9 cellular contexts compared by ENCODE assay signal in genomic region chr11:47553417-47553746, GRCh38. TPM values are rescaled to one million over a fixed set of nuclear protein-coding genes. Genes with fewer than 3 reads are reported as not detected.
DNase-seq lines count a peak whose midpoint lies in the region; ATAC-seq and TF ChIP-seq lines count a peak whose summit lies in the region.
"Had no signal": no experiment of that assay in that cellular context is flagged by ENCODE, and none has a peak within 500 bp of the region (broad histone marks: within the 10 kb centered on the region; RNA-seq: fewer than 3 reads in every experiment).

No MANE protein-coding gene starts in this region.

- H3K4me3 ChIP-seq in HUES6 (ENCODE audit: low read depth, low read length): peak overlapping the region; percentile 97
- H3K4me3 ChIP-seq in lower lobe of right lung: peak overlapping the region; percentile 96
- H3K4me3 ChIP-seq in urinary bladder (ENCODE audit: low read depth, low read length): peak overlapping the region; percentile 37

- H3K27ac ChIP-seq in CD4-positive, alpha-beta T cell (ENCODE audit: low read depth, low read length): no peak overlapping the region
- no peak overlapping the region for H3K27ac ChIP-seq in HUES6 (ENCODE audit: low read depth, low read length)
- H3K27ac ChIP-seq in lower lobe of right lung: peak overlapping the region; percentile 91
- H3K27ac ChIP-seq in urinary bladder (ENCODE audit: low read depth): no peak overlapping the region

- H3K36me3 ChIP-seq in HUES6 (ENCODE audit: control insufficient read depth, insufficient read depth, low read length) (peaks cover 13% of the 10 kb centered on the region; the same call in 1 of the 2 replicates), lower lobe of right lung (no peaks in the 10 kb centered on the region), urinary bladder (ENCODE audit: insufficient read depth) (no peaks in the 10 kb centered on the region)

- CTCF ChIA-PET in CD4-positive, alpha-beta T cell (lab: Charles Lee): interaction anchor here (0.6 to 4.3 kb wide), 16 partner anchors 12 to 448 kb away, joined by 3 to 31 read pairs (median 4); partner anchors contain the start of genes KBTBD4, NDUFS3, PSMC3 and PTPMT1

- peaks cover 10% of the 10 kb centered on the region for H3K4me1 ChIP-seq in HUES6 (ENCODE audit: control insufficient read depth, insufficient read depth, low read length)
- H3K4me1 ChIP-seq in lower lobe of right lung: peaks cover 33% of the 10 kb centered on the region
- H3K4me1 ChIP-seq in urinary bladder (ENCODE audit: insufficient read depth): peaks cover 2% of the 10 kb centered on the region

- intact Hi-C loops in CD4-positive, alpha-beta T cell (cut with DNase I, micrococcal nuclease): loop anchor here (1.0 to 10.0 kb wide), 8 partner anchors 25 to 1706 kb away; partner anchors contain the start of genes ARFGAP2 (in 1 of the 2), CRY2 (in 1 of the 2), FNBP4 (in 1 of the 2) and KBTBD4 (in 1 of the 2)
- intact Hi-C loops in lower lobe of right lung (cut with DNase I): no loop called here

- 9% methylated on average over 9 of the region's 9 CpGs for WGBS in urinary bladder

- H3K9me3 ChIP-seq in CD4-positive, alpha-beta T cell (ENCODE audit: control insufficient read depth, low read length): no peaks in the 10 kb centered on the region
- H3K9me3 ChIP-seq in HUES6 (ENCODE audit: control insufficient read depth, insufficient read depth, low read depth, low read length) (no peaks in the 10 kb centered on the region), lower lobe of right lung (no peaks in the 10 kb centered on the region)

- ATAC-seq in CD4-positive, alpha-beta T cell (ENCODE audit: poor library complexity): peak; percentile 8
- peak; percentile 15 for ATAC-seq in GM21390 (IDR thresholded peaks at IDR 0.05; ENCODE audit: unreplicated experiment)
- ATAC-seq in lower lobe of right lung: peak; percentile 35 to 42

- no peaks in the 10 kb centered on the region for H3K27me3 ChIP-seq in CD4-positive, alpha-beta T cell (ENCODE audit: control insufficient read depth, insufficient read depth, low read length)
- no peaks in the 10 kb centered on the region for H3K27me3 ChIP-seq in HUES6 (ENCODE audit: control insufficient read depth, insufficient read depth, low read length)
- no peaks in the 10 kb centered on the region for H3K27me3 ChIP-seq in lower lobe of right lung (ENCODE audit: low read depth)

- peaks cover 48% of the 10 kb centered on the region for H3K4me1 Mint-ChIP-seq in CD4-positive, alpha-beta T cell (ENCODE audit: low read depth)
- H3K4me1 Mint-ChIP-seq in brain: peaks cover 42% of the 10 kb centered on the region

- peak overlapping the region; percentile 98 for H3K27ac Mint-ChIP-seq in CD4-positive, alpha-beta T cell
- peak overlapping the region; percentile 90 to 98 (median 96) for H3K27ac Mint-ChIP-seq in brain

- peak overlapping the region; percentile 66 for H3K9ac ChIP-seq in HUES6 (ENCODE audit: low read length)

- peak overlapping the region; percentile 98 for H3K4me3 Mint-ChIP-seq in CD4-positive, alpha-beta T cell
- H3K4me3 Mint-ChIP-seq in brain: peak overlapping the region; percentile 89 to 100 (median 91)

- H3K27me3 Mint-ChIP-seq in CD4-positive, alpha-beta T cell: no peaks in the 10 kb centered on the region
- peaks cover 12% of the 10 kb centered on the region for H3K27me3 Mint-ChIP-seq in brain

- H3K36me3 Mint-ChIP-seq in CD4-positive, alpha-beta T cell (ENCODE audit: low read depth): peaks cover 24% of the 10 kb centered on the region
- peaks cover 25% of the 10 kb centered on the region for H3K36me3 Mint-ChIP-seq in brain

- no peak for TF ChIP-seq CTCF in CD4-positive, alpha-beta T cell (IDR thresholded peaks at IDR 0.05)
- TF ChIP-seq CTCF in brain (conservative IDR thresholded peaks at IDR 0.05) (peak; percentile 50 to 64), lower lobe of right lung (IDR thresholded peaks at IDR 0.05) (peak; percentile 35)

- peak in 1 of 10 experiments; percentile 5 for DNase-seq in CD4-positive, alpha-beta T cell
- DNase-seq in lower lobe of right lung (no peak), occipital lobe (lab: John Stamatoyannopoulos, UW) (no peak), mesenteric fat pad (ENCODE audit: low spot score) (no peak)

- POLR2A ChIA-PET in CD4-positive, alpha-beta T cell (lab: Charles Lee): interaction anchor here (0.6 to 2.9 kb wide), 7 partner anchors 12 to 46 kb away, joined by 3 to 38 read pairs (median 4); partner anchors contain the start of genes KBTBD4, NDUFS3 and PTPMT1

- no peaks in the 10 kb centered on the region for H3K9me3 Mint-ChIP-seq in CD4-positive, alpha-beta T cell
- peaks cover 0 to 4% (median 0%) of the 10 kb centered on the region in 5 experiments for H3K9me3 Mint-ChIP-seq in brain

RNA-seq across cellular contexts. Expression of gene CELF1, which starts 0.5 kb away (rescaled TPM):
- 100 to 1,000 TPM; 103 to 111 TPM for total RNA-seq in CD4-positive, alpha-beta T cell
- 47.2 TPM for polyA plus RNA-seq in brain (ENCODE audit: insufficient read depth, low read depth, low replicate concordance)
- total RNA-seq in lower lobe of right lung: 105 TPM
- total RNA-seq in urinary bladder: 125 TPM
- 35.2 TPM for polyA plus RNA-seq in urinary bladder
- total RNA-seq in occipital lobe: 246 TPM
- 127 TPM for total RNA-seq in mesenteric fat pad

RNA-seq across cellular contexts. Expression of gene PTPMT1, which starts 12.0 kb away (rescaled TPM):
- total RNA-seq in CD4-positive, alpha-beta T cell: 10 to 100 TPM; 18.9 to 26.7 TPM
- polyA plus RNA-seq in brain (ENCODE audit: insufficient read depth, low read depth, low replicate concordance): 52.2 TPM
- total RNA-seq in lower lobe of right lung: 78.1 TPM
- 25.1 TPM for total RNA-seq in urinary bladder
- polyA plus RNA-seq in urinary bladder: 58.8 TPM
- 25.3 TPM for total RNA-seq in occipital lobe
- 50.7 TPM for total RNA-seq in mesenteric fat pad

RNA-seq across cellular contexts. Expression of gene KBTBD4, which starts 25.4 kb away (rescaled TPM):
- total RNA-seq in CD4-positive, alpha-beta T cell: 10 to 100 TPM; 29.1 to 30.2 TPM
- 19.2 TPM for polyA plus RNA-seq in brain (ENCODE audit: insufficient read depth, low read depth, low replicate concordance)
- total RNA-seq in lower lobe of right lung: 13.4 TPM
- 15.4 TPM for total RNA-seq in urinary bladder
- polyA plus RNA-seq in urinary bladder: 24.1 TPM
- total RNA-seq in occipital lobe: 38.2 TPM
- total RNA-seq in mesenteric fat pad: 12.6 TPM

RNA-seq across cellular contexts. Expression of gene NDUFS3, which starts 25.5 kb away (rescaled TPM):
- total RNA-seq in CD4-positive, alpha-beta T cell: 100 to 1,000 TPM; 139 to 144 TPM
- polyA plus RNA-seq in brain (ENCODE audit: insufficient read depth, low read depth, low replicate concordance) (158 TPM), urinary bladder (107 TPM)
- total RNA-seq in lower lobe of right lung (79.0 TPM), urinary bladder (40.0 TPM), occipital lobe (47.1 TPM), mesenteric fat pad (72.8 TPM)

RNA-seq across cellular contexts. Expression of gene FAM180B, which starts 33.1 kb away (rescaled TPM):
- total RNA-seq in CD4-positive, alpha-beta T cell: under 1 TPM; 0.55 to 0.92 TPM
- not detected for polyA plus RNA-seq in brain (ENCODE audit: insufficient read depth, low read depth, low replicate concordance)
- total RNA-seq in lower lobe of right lung: 0.53 TPM
- 0.32 TPM for total RNA-seq in urinary bladder
- polyA plus RNA-seq in urinary bladder: 0.10 TPM
- 0.16 TPM for total RNA-seq in occipital lobe
- total RNA-seq in mesenteric fat pad: 0.55 TPM
- total RNA-seq: LHCN-M2 had no signal

Comparison
In these comparisons a context has a peak if more than half of its experiments do, and no peak if none do; other contexts are left out.
1. H3K4me3 ChIP-seq: peak in every context shown above with its lines; median percentile 97 in HUES6; 96 in lower lobe of right lung; 37 in urinary bladder.